ENCODE assay signal across 1 cellular context in the genomic region with DNA sequence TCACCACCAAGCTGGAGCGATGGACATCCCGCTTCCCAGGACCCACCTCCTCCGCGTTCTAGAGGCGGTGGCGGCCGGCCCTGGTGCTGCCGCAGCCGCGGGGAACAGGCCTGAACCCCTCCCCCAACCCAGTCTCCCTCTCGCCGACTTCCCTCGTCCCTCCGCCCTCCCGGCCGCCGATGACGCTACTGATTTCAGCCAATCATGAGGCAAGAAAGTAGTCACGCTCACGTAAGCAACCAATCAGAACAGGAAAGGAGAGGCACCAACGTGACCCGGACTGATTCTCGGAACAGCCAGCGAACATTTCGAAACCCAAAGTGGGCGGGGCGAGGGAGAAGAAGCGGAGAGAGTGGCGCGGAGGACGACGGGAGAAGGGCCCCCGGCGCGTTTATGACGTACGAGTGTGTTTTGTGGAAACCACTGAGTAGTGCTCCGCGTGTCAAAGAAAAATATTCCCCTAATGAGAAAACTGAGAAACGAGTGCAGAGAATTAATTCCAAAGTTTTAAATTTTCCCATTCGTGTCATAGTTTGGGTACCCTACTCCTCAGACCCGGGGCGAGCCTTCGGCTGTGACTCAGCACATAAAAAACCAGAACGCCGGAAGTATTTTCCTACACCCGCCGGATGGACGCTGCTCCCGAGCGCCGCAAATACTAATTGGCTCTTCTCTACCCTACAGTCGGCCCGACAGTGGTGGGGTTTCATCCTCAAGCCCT.
TF ChIP-seq lines count a peak whose summit lies in the region.

A gene with protein sequence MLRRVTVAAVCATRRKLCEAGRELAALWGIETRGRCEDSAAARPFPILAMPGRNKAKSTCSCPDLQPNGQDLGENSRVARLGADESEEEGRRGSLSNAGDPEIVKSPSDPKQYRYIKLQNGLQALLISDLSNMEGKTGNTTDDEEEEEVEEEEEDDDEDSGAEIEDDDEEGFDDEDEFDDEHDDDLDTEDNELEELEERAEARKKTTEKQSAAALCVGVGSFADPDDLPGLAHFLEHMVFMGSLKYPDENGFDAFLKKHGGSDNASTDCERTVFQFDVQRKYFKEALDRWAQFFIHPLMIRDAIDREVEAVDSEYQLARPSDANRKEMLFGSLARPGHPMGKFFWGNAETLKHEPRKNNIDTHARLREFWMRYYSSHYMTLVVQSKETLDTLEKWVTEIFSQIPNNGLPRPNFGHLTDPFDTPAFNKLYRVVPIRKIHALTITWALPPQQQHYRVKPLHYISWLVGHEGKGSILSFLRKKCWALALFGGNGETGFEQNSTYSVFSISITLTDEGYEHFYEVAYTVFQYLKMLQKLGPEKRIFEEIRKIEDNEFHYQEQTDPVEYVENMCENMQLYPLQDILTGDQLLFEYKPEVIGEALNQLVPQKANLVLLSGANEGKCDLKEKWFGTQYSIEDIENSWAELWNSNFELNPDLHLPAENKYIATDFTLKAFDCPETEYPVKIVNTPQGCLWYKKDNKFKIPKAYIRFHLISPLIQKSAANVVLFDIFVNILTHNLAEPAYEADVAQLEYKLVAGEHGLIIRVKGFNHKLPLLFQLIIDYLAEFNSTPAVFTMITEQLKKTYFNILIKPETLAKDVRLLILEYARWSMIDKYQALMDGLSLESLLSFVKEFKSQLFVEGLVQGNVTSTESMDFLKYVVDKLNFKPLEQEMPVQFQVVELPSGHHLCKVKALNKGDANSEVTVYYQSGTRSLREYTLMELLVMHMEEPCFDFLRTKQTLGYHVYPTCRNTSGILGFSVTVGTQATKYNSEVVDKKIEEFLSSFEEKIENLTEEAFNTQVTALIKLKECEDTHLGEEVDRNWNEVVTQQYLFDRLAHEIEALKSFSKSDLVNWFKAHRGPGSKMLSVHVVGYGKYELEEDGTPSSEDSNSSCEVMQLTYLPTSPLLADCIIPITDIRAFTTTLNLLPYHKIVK (minus strand): TSS at position 112 of the 721 bp plus-strand sequence. CDS start 112 bp downstream, outside the sequence.

TF ChIP-seq in endothelial cell of umbilical vein, 7 proteins besides CTCF, POLR2A, EP300 and RAD21 (continued from another document):
- TF ChIP-seq GATA2 (IDR thresholded peaks at IDR 0.05; ENCODE audit: insufficient read depth, insufficient read length, low read depth, low read length) (no peak), FOS (IDR thresholded peaks at IDR 0.05; ENCODE audit: borderline replicate concordance, insufficient read depth, low read length) (peak; percentile 51)
